Comparison of ENCODE assay signal across 29 cellular contexts in genomic region chr1:231121533-231121932, GRCh38. TPM values are rescaled to one million over a fixed set of nuclear protein-coding genes. Genes with fewer than 3 reads are reported as not detected.
"Had no signal": no experiment of that assay in that cellular context is flagged by ENCODE, and none has a peak within 500 bp of the region (broad histone marks: within the 10 kb centered on the region; RNA-seq: fewer than 3 reads in every experiment).

No MANE protein-coding gene starts in this region.

- DNase-seq: activated CD4-positive, alpha-beta T cell treated with anti-CD3 and anti-CD28 coated beads for 4 hours; activated CD4-positive, alpha-beta T cell treated with anti-CD3 and anti-CD28 coated beads, Interleukin-2, amount 50 U/mL, for 48 hours; activated CD4-positive, CD25-positive, alpha-beta regulatory T cell; activated CD8-positive, alpha-beta memory T cell treated with anti-CD3 and anti-CD28 coated beads, Interleukin-2, amount 50 U/mL, for 48 hours; activated naive CD4-positive, alpha-beta T cell treated with Interleukin-2 at 50 U/mL for 16 hours; activated naive CD8-positive, alpha-beta T cell treated with anti-CD3 and anti-CD28 coated beads for 36 hours; activated T-cell treated with anti-CD3 and anti-CD28 coated beads, Interleukin-2, amount 50 U/mL, for 4 hours; central memory CD4-positive, alpha-beta T cell; effector memory CD4-positive, alpha-beta T cell; gastrocnemius medialis; hypothalamus; islet precursor cell; left colon; ovary; psoas muscle; stimulated activated CD4-positive, alpha-beta T cell treated with anti-CD3 and anti-CD28 coated beads, Interleukin-12 subunit alpha, Interleukin-12 subunit beta, amount 100 ng/mL, for 4 hours; stimulated activated CD4-positive, alpha-beta T cell treated with anti-CD3 and anti-CD28 coated beads, Interleukin-4, amount 100 ng/mL, for 4 hours; stimulated activated naive CD8-positive, alpha-beta T cell treated with anti-CD3 and anti-CD28 coated beads, Interleukin-15, Interleukin-2, amounts not matched to agents 100 U/mL and 50 U/mL, for 24 hours; T1000; upper lobe of right lung had no signal

- H3K27ac ChIP-seq: gastrocnemius medialis, neutrophil, ovary, psoas muscle, upper lobe of right lung had no signal

- H3K4me1 ChIP-seq: gastrocnemius medialis, psoas muscle, upper lobe of right lung had no signal

- ATAC-seq: activated T-cell treated with anti-CD3 and anti-CD28 coated beads, Interleukin-2, amount 50 U/mL, for 4 hours; esophagus mucosa; gastrocnemius medialis; left colon; natural killer cell treated with Interleukin-12 subunit alpha and Interleukin-12 subunit beta and Interleukin-15 and Interleukin-18, amount 100 ng/mL, for 72 hours; psoas muscle; right cardiac atrium; stimulated activated naive CD8-positive, alpha-beta T cell treated with anti-CD3 and anti-CD28 coated beads, Interleukin-15, Interleukin-2, amounts not matched to agents 100 U/mL and 50 U/mL, for 24 hours; upper lobe of right lung had no signal

- H3K9me3 ChIP-seq: gastrocnemius medialis, neutrophil, ovary, upper lobe of right lung had no signal

- H3K4me3 ChIP-seq: gastrocnemius medialis, ovary, psoas muscle, upper lobe of right lung had no signal

- H3K36me3 ChIP-seq: gastrocnemius medialis, neutrophil, ovary, upper lobe of right lung had no signal

- FAIRE-seq: astrocyte, endothelial cell of umbilical vein had no signal

RNA-seq across cellular contexts. Expression of gene TRIM67, which starts 40.3 kb away (rescaled TPM):
- total RNA-seq: activated CD8-positive, alpha-beta memory T cell treated with anti-CD3 and anti-CD28 coated beads for 36 hours; activated naive CD8-positive, alpha-beta T cell treated with anti-CD3 and anti-CD28 coated beads for 36 hours; activated T-cell treated with anti-CD3 and anti-CD28 coated beads, Interleukin-2, amount 50 U/mL, for 4 hours; activated T-helper 2 cell treated with anti-CD3 and anti-CD28 coated beads, Interferon-gamma antibody, Interleukin-2, Interleukin-4, amounts not matched to agents 10 μg/mL and 5 μg/mL and 100 μg/mL, durations not matched to agents 14 hours and 24 hours and 36 hours; dermis microvascular lymphatic vessel endothelial cell; endothelial cell of umbilical vein; esophagus mucosa; gastrocnemius medialis; natural killer cell treated with Interleukin-12 subunit alpha and Interleukin-12 subunit beta and Interleukin-15 and Interleukin-18, amount 100 ng/mL, for 72 hours; upper lobe of right lung had no signal
- polyA plus RNA-seq: endothelial cell of umbilical vein, psoas muscle had no signal
